ENCODE assay signal across 8 cellular contexts in the genomic region with DNA sequence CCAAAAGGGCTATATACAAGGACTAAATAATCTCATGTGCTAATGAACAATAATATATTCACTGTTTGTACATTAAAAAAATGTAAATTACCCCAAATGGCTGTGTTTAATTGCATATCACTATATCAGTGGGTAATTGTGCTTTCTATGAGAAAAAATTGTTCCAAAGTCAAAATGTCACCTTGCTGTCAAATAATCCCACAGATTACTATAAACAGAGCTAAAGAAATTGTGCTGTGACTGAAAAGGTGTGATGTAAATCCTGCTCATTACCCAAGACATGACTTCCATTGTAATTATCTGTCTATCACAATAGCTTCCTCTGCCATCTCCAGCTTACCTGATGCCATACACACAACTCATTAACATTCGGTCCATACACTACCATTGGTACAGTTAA.
"Had no signal": no experiment of that assay in that cellular context is flagged by ENCODE, and none has a peak within 500 bp of the region (broad histone marks: within the 10 kb centered on the region; RNA-seq: fewer than 3 reads in every experiment).

No MANE protein-coding gene starts in this region.

- DNase-seq: GDM1, GF-D8 had no signal

- ATAC-seq: GM12878 had no signal

- FAIRE-seq: G401.6, GM12878, GM12891, GM12892, GM18507, GM19239 had no signal

- H3K4me3 ChIP-seq: GM12878 had no signal
